9 cellular contexts compared by ENCODE assay signal in the genomic region with DNA sequence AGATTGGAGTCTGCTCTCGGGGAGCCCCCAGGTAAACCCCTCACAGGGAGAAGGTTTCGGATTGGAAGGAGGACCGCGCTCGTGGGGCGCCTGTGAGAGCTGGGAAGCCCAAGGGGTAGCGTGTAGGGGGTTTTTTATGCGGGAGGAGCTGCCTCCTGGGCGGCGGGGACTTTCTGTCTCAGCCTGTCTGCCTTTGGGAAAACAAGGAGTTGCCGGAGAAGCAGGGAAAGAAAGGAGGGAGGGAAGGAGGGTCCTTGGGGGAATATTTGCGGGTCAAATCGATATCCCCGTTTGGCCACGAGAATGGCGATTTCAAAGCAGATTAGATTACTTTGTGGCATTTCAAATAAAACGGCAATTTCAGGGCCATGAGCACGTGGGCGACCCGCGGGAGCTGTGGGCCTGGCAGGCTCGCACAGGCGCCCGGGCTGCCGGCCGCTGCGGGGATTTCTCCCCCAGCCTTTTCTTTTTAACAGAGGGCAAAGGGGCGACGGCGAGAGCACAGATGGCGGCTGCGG. TPM values are rescaled to one million over a fixed set of nuclear protein-coding genes. Genes with fewer than 3 reads are reported as not detected.
DNase-seq lines count a peak whose midpoint lies in the region; ATAC-seq and TF ChIP-seq lines count a peak whose summit lies in the region.
"Had no signal": no experiment of that assay in that cellular context is flagged by ENCODE, and none has a peak within 500 bp of the region (broad histone marks: within the 10 kb centered on the region; RNA-seq: fewer than 3 reads in every experiment).

No MANE protein-coding gene starts in this region.

- intact Hi-C loops in gastrocnemius medialis (cut with DNase I; ENCODE audit: low total_unique reads): no loop called here
- intact Hi-C loops in colonic mucosa (cut with DNase I): no loop called here
- intact Hi-C loops in posterior cingulate gyrus (cut with DNase I): no loop called here

- H3K4me3 ChIP-seq in HUES48 (ENCODE audit: low read depth, low read length) (peak overlapping the region; percentile 1; the same call in 1 of the 2 replicates), WI38 (ENCODE audit: low read depth, low read length) (0 out of 2 replicates have a peak overlapping the region, but pooled peaks have one; percentile 22), iPS-20b (ENCODE audit: low read length) (peak overlapping the region; percentile 6; the same call in 1 of the 2 replicates), gastrocnemius medialis (peak overlapping the region in 3 of 4 donors; percentile 6 to 56 (median 20)), colonic mucosa (no peak overlapping the region)
- H3K4me3 ChIP-seq: testis had no signal

- H3K4me1 ChIP-seq in HUES48 (ENCODE audit: control insufficient read depth, insufficient read depth, low read length): peaks cover 32% of the 10 kb centered on the region
- H3K4me1 ChIP-seq in iPS-20b (ENCODE audit: insufficient read depth, low read length): peaks cover 11% of the 10 kb centered on the region; the same call in 1 of the 2 replicates
- H3K4me1 ChIP-seq in gastrocnemius medialis: peaks cover 10 to 18% of the 10 kb centered on the region in 2 donors
- peaks cover 8% of the 10 kb centered on the region for H3K4me1 ChIP-seq in colonic mucosa

- in situ Hi-C loops in gastrocnemius medialis (cut with MboI; ENCODE audit: low sequenced_read_pairs in 4 of 4): no loop called here

- no peak for DNase-seq in gastrocnemius medialis
- no peak for DNase-seq in colonic mucosa
- DNase-seq in NCI-H748 treated with DMSO at 0.1 percent for 48 hours (lab: John Stamatoyannopoulos, UW): no peak
- DNase-seq in posterior cingulate gyrus: no peak
- DNase-seq: NCI-H1694, testis had no signal

- no peak overlapping the region for H3K9ac ChIP-seq in HUES48 (ENCODE audit: low read depth, low read length)
- H3K9ac ChIP-seq in iPS-20b (ENCODE audit: low read depth, low read length): no peak overlapping the region
- H3K9ac ChIP-seq in colonic mucosa (ENCODE audit: low read depth in 2 of 2, low read length in 2 of 2): no peak overlapping the region

- peaks cover 100% of the 10 kb centered on the region for H3K27me3 ChIP-seq in HUES48 (ENCODE audit: control insufficient read depth, insufficient read depth, low read length)
- peaks cover 100% of the 10 kb centered on the region for H3K27me3 ChIP-seq in iPS-20b (ENCODE audit: insufficient read depth, low read length)
- peaks cover 26 to 100% (median 86%) of the 10 kb centered on the region in 3 donors for H3K27me3 ChIP-seq in gastrocnemius medialis
- H3K27me3 ChIP-seq in colonic mucosa: peaks cover 95% of the 10 kb centered on the region
- H3K27me3 ChIP-seq: testis had no signal

- no peak for TF ChIP-seq POLR2A in gastrocnemius medialis (IDR thresholded peaks at IDR 0.05)

- H3K9me3 ChIP-seq in HUES48 (ENCODE audit: control insufficient read depth, insufficient read depth, low read length): no peaks in the 10 kb centered on the region
- H3K9me3 ChIP-seq in iPS-20b (ENCODE audit: insufficient read depth, low read depth, low read length): peaks cover 3% of the 10 kb centered on the region; the same call in 1 of the 2 replicates
- no peaks in the 10 kb centered on the region for H3K9me3 ChIP-seq in gastrocnemius medialis
- no peaks in the 10 kb centered on the region for H3K9me3 ChIP-seq in colonic mucosa
- H3K9me3 ChIP-seq: testis had no signal

- H3K27ac ChIP-seq in HUES48 (ENCODE audit: low read depth, low read length) (no peak overlapping the region), iPS-20b (ENCODE audit: low read length) (no peak overlapping the region), gastrocnemius medialis (no peak overlapping the region), colonic mucosa (no peak overlapping the region)
- H3K27ac ChIP-seq: testis had no signal

- TF ChIP-seq CTCF in WI38 (IDR thresholded peaks at IDR 0.05; ENCODE audit: low read depth, low read length) (no peak), gastrocnemius medialis (IDR thresholded peaks at IDR 0.05 in 4 of 5, conservative IDR thresholded peaks at IDR 0.05 in 1 of 5) (no peak), colonic mucosa (IDR thresholded peaks at IDR 0.05) (no peak)

- ATAC-seq in gastrocnemius medialis: no peak

- no peaks in the 10 kb centered on the region for H3K36me3 ChIP-seq in HUES48 (ENCODE audit: control insufficient read depth, insufficient read depth, low read length)
- no peaks in the 10 kb centered on the region for H3K36me3 ChIP-seq in iPS-20b (ENCODE audit: insufficient read depth, low read depth, low read length)
- no peaks in the 10 kb centered on the region for H3K36me3 ChIP-seq in gastrocnemius medialis
- no peaks in the 10 kb centered on the region for H3K36me3 ChIP-seq in colonic mucosa

RNA-seq across cellular contexts. Expression of a gene that starts 9.7 kb away (rescaled TPM):
- total RNA-seq in gastrocnemius medialis (1 to 10 TPM in 3 of 4 donors, under 1 TPM in 1; 1.00 to 9.3 (median 4.1) TPM), colonic mucosa (under 1 TPM; 0.07 to 0.08 TPM)
